Comparison of ENCODE assay signal across 1 cellular context in genomic region chr16:81006472-81007311, GRCh38.
A peak's percentile ranks its signal among the peaks of the same experiment; 100 is the strongest.
TF ChIP-seq lines count a peak whose summit lies in the region.

Gene CENPN, plus strand, starts transcription at chr16:81007214. Its CDS starts 4,726 bp downstream, at chr16:81011940.
Gene CMC2, minus strand, starts transcription at chr16:81006885. Its CDS starts 9,491 bp downstream, at chr16:80997394.

TF ChIP-seq in GM12878, 131 proteins besides CTCF, POLR2A, EP300 and RAD21 (continued from another document and continues in another):
- TF ChIP-seq ZNF687 (IDR thresholded peaks at IDR 0.05), result no peak
- TF ChIP-seq ZBTB33 (IDR thresholded peaks at IDR 0.05), result no peak
- peak; percentile 99 for TF ChIP-seq CHD1 (IDR thresholded peaks at IDR 0.05; ENCODE audit: low read depth, low read length)
- TF ChIP-seq YY1 (IDR thresholded peaks at IDR 0.05; ENCODE audit: low read depth, low read length), result 0 out of 2 replicates have a peak, but pooled peaks have one; percentile 10
- TF ChIP-seq BCL3 (IDR thresholded peaks at IDR 0.05; ENCODE audit: borderline replicate concordance, insufficient read depth, low read depth, low read length, poor library complexity, severe bottlenecking), result no peak
- no peak for TF ChIP-seq RAD51 (IDR thresholded peaks at IDR 0.05)
- peak; percentile 99 for TF ChIP-seq RELB (IDR thresholded peaks at IDR 0.05; ENCODE audit: low read depth)
- no peak for TF ChIP-seq NR2C2 (IDR thresholded peaks at IDR 0.05; ENCODE audit: borderline replicate concordance, control insufficient read depth, insufficient read length, low read depth)
- 0 out of 2 replicates have a peak, but pooled peaks have one; percentile 6 for TF ChIP-seq NR2C1 (IDR thresholded peaks at IDR 0.05)
- TF ChIP-seq SMARCA5 (IDR thresholded peaks at IDR 0.05), result peak; percentile 69; the same call in 1 of the 2 replicates
- TF ChIP-seq MLLT1 (IDR thresholded peaks at IDR 0.05), result peak; percentile 76
- TF ChIP-seq ATF7 (IDR thresholded peaks at IDR 0.05; ENCODE audit: low read depth), result peak; percentile 100
- peak; percentile 69 for TF ChIP-seq NRF1 (conservative IDR thresholded peaks at IDR 0.05; ENCODE audit: low read depth, low read length)
- no peak for TF ChIP-seq RBBP5 (conservative IDR thresholded peaks at IDR 0.05)
- TF ChIP-seq LARP7 (IDR thresholded peaks at IDR 0.05), result peak; percentile 78
- no peak for TF ChIP-seq YBX1 (IDR thresholded peaks at IDR 0.05)
- peak; percentile 56 for TF ChIP-seq NR2F1 (conservative IDR thresholded peaks at IDR 0.05)
- TF ChIP-seq KDM1A (IDR thresholded peaks at IDR 0.05; ENCODE audit: borderline replicate concordance), result no peak
- TF ChIP-seq SKIL (IDR thresholded peaks at IDR 0.05; ENCODE audit: low read depth, poor library complexity, severe bottlenecking), result peak; percentile 98
- peak; percentile 100 for TF ChIP-seq KLF5 (IDR thresholded peaks at IDR 0.05; ENCODE audit: partially characterized antibody)
- TF ChIP-seq RUNX3 (IDR thresholded peaks at IDR 0.05; ENCODE audit: low read length), result no peak; the same call in 1 of the 2 replicates
- TF ChIP-seq ATF3 (IDR thresholded peaks at IDR 0.05; ENCODE audit: borderline replicate concordance, extremely low read depth, low read depth, low read length), result no peak
- no peak for TF ChIP-seq ETV6 (conservative IDR thresholded peaks at IDR 0.05 in 1 of 2, IDR thresholded peaks at IDR 0.05 in 1 of 2; ENCODE audit: borderline replicate concordance in 1 of 2, low read depth in 1 of 2)
- no peak for TF ChIP-seq RFX5 (IDR thresholded peaks at IDR 0.05; ENCODE audit: low read depth, low read length)
- no peak for TF ChIP-seq MEF2B (IDR thresholded peaks at IDR 0.05; ENCODE audit: partially characterized antibody, poor library complexity, severe bottlenecking)
- TF ChIP-seq TARDBP (IDR thresholded peaks at IDR 0.05; ENCODE audit: borderline replicate concordance), result no peak
- no peak for TF ChIP-seq NBN (IDR thresholded peaks at IDR 0.05)
- TF ChIP-seq TCF7 (IDR thresholded peaks at IDR 0.05; ENCODE audit: borderline replicate concordance), result no peak
- TF ChIP-seq EED (IDR thresholded peaks at IDR 0.05; ENCODE audit: low read depth), result no peak
- peak; percentile 76 for TF ChIP-seq E2F8 (IDR thresholded peaks at IDR 0.05; ENCODE audit: low read depth, partially characterized antibody)
- no peak for TF ChIP-seq HSF1 (IDR thresholded peaks at IDR 0.05; ENCODE audit: low read depth, low read length)
- TF ChIP-seq ATF2 (IDR thresholded peaks at IDR 0.05; ENCODE audit: low read length), result no peak
- no peak for TF ChIP-seq EZH2 (IDR thresholded peaks at IDR 0.05; ENCODE audit: borderline replicate concordance, control insufficient read depth, low read depth, low read length)
- TF ChIP-seq WRNIP1 (IDR thresholded peaks at IDR 0.05; ENCODE audit: borderline replicate concordance, low read depth, low read length), result no peak
- no peak; the same call in 1 of the 2 replicates for TF ChIP-seq BRCA1 (IDR thresholded peaks at IDR 0.05; ENCODE audit: low read depth, low read length)
- TF ChIP-seq EGR1 (IDR thresholded peaks at IDR 0.05; ENCODE audit: borderline replicate concordance in 1 of 2, low read depth in 2 of 2, low read length in 2 of 2), result peak; percentile 53 to 97
